In genomic region chr1:24362416-24362815, GRCh38 we compare ENCODE assay signal across 21 cellular contexts. TPM values are rescaled to one million over a fixed set of nuclear protein-coding genes. Genes with fewer than 3 reads are reported as not detected.
DNase-seq lines count a peak whose midpoint lies in the region; ATAC-seq and TF ChIP-seq lines count a peak whose summit lies in the region.
"Had no signal": no experiment of that assay in that cellular context is flagged by ENCODE, and none has a peak within 500 bp of the region (broad histone marks: within the 10 kb centered on the region; RNA-seq: fewer than 3 reads in every experiment).

No MANE protein-coding gene starts in this region.

- TF ChIP-seq CTCF in GM13976 (IDR thresholded peaks at IDR 0.05; ENCODE audit: borderline replicate concordance, control extremely low read depth, extremely low read depth, insufficient read depth, missing control alignments) = no peak
- no peak for TF ChIP-seq CTCF in PC-3 (conservative IDR thresholded peaks at IDR 0.05; ENCODE audit: low read depth, low read length)
- no peak for TF ChIP-seq CTCF in mammary epithelial cell (conservative IDR thresholded peaks at IDR 0.05 in 1 of 2, IDR thresholded peaks at IDR 0.05 in 1 of 2; ENCODE audit: extremely low read depth in 1 of 2, insufficient read depth in 1 of 2, low read depth in 1 of 2, low read length in 2 of 2)
- no peak for TF ChIP-seq CTCF in tibial artery (IDR thresholded peaks at IDR 0.05)

- peak overlapping the region; percentile 46 for H2AK5ac ChIP-seq in mesenchymal stem cell (ENCODE audit: low read length, severe bottlenecking)

- H3K9ac ChIP-seq in PC-3 (ENCODE audit: low read length) = no peak overlapping the region
- peak overlapping the region; percentile 7 for H3K9ac ChIP-seq in mammary epithelial cell (ENCODE audit: insufficient read depth, low read length)
- H3K9ac ChIP-seq in mesenchymal stem cell (ENCODE audit: low read length) = no peak overlapping the region
- H3K9ac ChIP-seq in GM23248 = no peak overlapping the region
- H3K9ac ChIP-seq: SK-N-SH had no signal

- no peaks in the 10 kb centered on the region for H3K79me1 ChIP-seq in mesenchymal stem cell (replicated peaks; ENCODE audit: low read length, poor library complexity, severe bottlenecking)

- H2AFZ ChIP-seq in PC-3 (ENCODE audit: low read length) (no peak overlapping the region), mammary epithelial cell (ENCODE audit: low read depth, low read length) (no peak overlapping the region), mesenchymal stem cell (ENCODE audit: low read depth, low read length) (no peak overlapping the region), GM23248 (no peak overlapping the region)

- CTCF ChIA-PET in PC-3 (lab: Charles Lee) (no interaction called here), mammary epithelial cell (lab: Charles Lee; ENCODE audit: low non-redundant PET) (interaction anchor here (0.8 kb wide), 1 partner anchor 56 kb away, joined by 4 read pairs; no protein-coding TSS in a partner anchor)

- H2BK5ac ChIP-seq in mesenchymal stem cell (ENCODE audit: low read depth, low read length, poor library complexity, severe bottlenecking) = no peak overlapping the region

- ATAC-seq in PC-3 (no peak), HG03378 (IDR thresholded peaks at IDR 0.05; ENCODE audit: unreplicated experiment) (no peak)

- H3F3A ChIP-seq in PC-3 (ENCODE audit: low read length, unreplicated experiment) (peaks cover 4% of the 10 kb centered on the region), GM23248 (ENCODE audit: insufficient read depth) (peaks cover 28% of the 10 kb centered on the region)

- no peak overlapping the region for H3K4ac ChIP-seq in mesenchymal stem cell (ENCODE audit: low read depth in 1 of 2, low read length in 2 of 2)

- 87% methylated on average over 3 of the region's 3 CpGs for WGBS in mammary epithelial cell (ENCODE audit: low coverage, missing lambda C conversion rate)
- 98% methylated on average over 2 of the region's 3 CpGs for WGBS in mesenchymal stem cell
- WGBS in GM23248 (ENCODE audit: low coverage in 1 of 2, low lambda C conversion rate in 2 of 2, missing lambda C conversion rate in 2 of 2), 2 experiments = 89% methylated on average over 3 of the region's 3 CpGs

- no peak overlapping the region for H4K8ac ChIP-seq in mesenchymal stem cell (ENCODE audit: low read length)

- no peak overlapping the region for H3K14ac ChIP-seq in mesenchymal stem cell (ENCODE audit: low read length in 2 of 2)

- H4K20me1 ChIP-seq in PC-3 (ENCODE audit: low read length) = no peaks in the 10 kb centered on the region
- H4K20me1 ChIP-seq in mammary epithelial cell (ENCODE audit: insufficient read depth, low read length) = no peaks in the 10 kb centered on the region
- H4K20me1 ChIP-seq in GM23248 (ENCODE audit: insufficient read depth) = no peaks in the 10 kb centered on the region

- no peak overlapping the region for H3K4me3 ChIP-seq in PC-3 (ENCODE audit: low read length)
- no peak overlapping the region for H3K4me3 ChIP-seq in mammary epithelial cell (replicated peaks in 1 of 3; ENCODE audit: insufficient read depth in 1 of 3, low read depth in 2 of 3, low read length in 3 of 3)
- no peak overlapping the region for H3K4me3 ChIP-seq in mesenchymal stem cell (ENCODE audit: insufficient read depth in 1 of 2, low read depth in 1 of 2, low read length in 2 of 2)
- no peak overlapping the region for H3K4me3 ChIP-seq in GM23248
- H3K4me3 ChIP-seq in tibial artery = no peak overlapping the region
- H3K4me3 ChIP-seq: Peyer's patch had no signal

- dilution Hi-C loops in mammary epithelial cell (cut with HindIII; ENCODE audit: low sequenced_read_pairs) = no loop called here

- H3K36me3 ChIP-seq in PC-3 (ENCODE audit: low read depth, low read length) (no peaks in the 10 kb centered on the region), mammary epithelial cell (ENCODE audit: insufficient read depth, low read length) (no peaks in the 10 kb centered on the region), mesenchymal stem cell (ENCODE audit: control insufficient read depth in 1 of 2, insufficient read depth in 2 of 2, low read depth in 1 of 2, low read length in 2 of 2) (peaks cover 5 to 13% of the 10 kb centered on the region in 2 experiments), GM23248 (ENCODE audit: low read depth) (no peaks in the 10 kb centered on the region), tibial artery (peaks cover 0 to 13% (median 0%) of the 10 kb centered on the region in 3 donors)

- DNase-seq in GM13976 (ENCODE audit: low spot score) (peak; percentile 19), PC-3 (no peak), mammary epithelial cell (no peak), mesenchymal stem cell (no peak), GM23248 (no peak), T1000 (lab: John Stamatoyannopoulos, UW) (no peak), tibial artery (no peak)
- DNase-seq: CD4-positive, alpha-beta memory T cell; COR-L47; DMS53; KG1; NCI-H1048; NCI-H1417; NCI-H1694 treated with DMSO at 0.1 percent for 48 hours; NCI-H2081; NCI-H2227 treated with DMSO at 0.1 percent for 48 hours; NCI-H526 treated with DMSO at 0.1 percent for 48 hours; Peyer's patch; SK-N-SH had no signal

- H3K4me2 ChIP-seq in PC-3 (ENCODE audit: low read length) = no peak overlapping the region
- H3K4me2 ChIP-seq in mammary epithelial cell (ENCODE audit: insufficient read depth, low read depth, low read length) = no peak overlapping the region
- no peak overlapping the region for H3K4me2 ChIP-seq in mesenchymal stem cell (ENCODE audit: low read length, poor library complexity, severe bottlenecking)
- no peak overlapping the region for H3K4me2 ChIP-seq in GM23248 (ENCODE audit: unreplicated experiment)
- H3K4me2 ChIP-seq: SK-N-SH had no signal

- H2BK15ac ChIP-seq in mesenchymal stem cell (ENCODE audit: low read depth, poor library complexity, severe bottlenecking) = no peak overlapping the region

- H3K4me1 ChIP-seq in PC-3 (ENCODE audit: insufficient read depth, low read length) (peaks cover 38% of the 10 kb centered on the region), mammary epithelial cell (ENCODE audit: insufficient read depth, low read length) (peaks cover 38% of the 10 kb centered on the region), mesenchymal stem cell (ENCODE audit: control insufficient read depth, insufficient read depth, low read depth, low read length) (peaks cover 14% of the 10 kb centered on the region), GM23248 (ENCODE audit: insufficient read depth) (peaks cover 27% of the 10 kb centered on the region), tibial artery (no peaks in the 10 kb centered on the region)

- peak overlapping the region; percentile 35 for H3K27ac ChIP-seq in PC-3 (ENCODE audit: low read length)
- peak overlapping the region; percentile 55 for H3K27ac ChIP-seq in mammary epithelial cell (ENCODE audit: insufficient read depth, low read depth, low read length)
- H3K27ac ChIP-seq in mesenchymal stem cell (ENCODE audit: low read length, poor library complexity, severe bottlenecking) = no peak overlapping the region
- H3K27ac ChIP-seq in GM23248 = no peak overlapping the region
- no peak overlapping the region for H3K27ac ChIP-seq in tibial artery
- H3K27ac ChIP-seq: Peyer's patch had no signal

- no peaks in the 10 kb centered on the region for H3K9me3 ChIP-seq in PC-3 (ENCODE audit: low read length)
- no peaks in the 10 kb centered on the region for H3K9me3 ChIP-seq in mammary epithelial cell (replicated peaks; ENCODE audit: insufficient read depth, low read length)
- H3K9me3 ChIP-seq in mesenchymal stem cell (ENCODE audit: control insufficient read depth, low read length) = no peaks in the 10 kb centered on the region
- no peaks in the 10 kb centered on the region for H3K9me3 ChIP-seq in GM23248 (ENCODE audit: low read depth)
- H3K9me3 ChIP-seq in tibial artery = no peaks in the 10 kb centered on the region
- H3K9me3 ChIP-seq: Peyer's patch, SK-N-SH had no signal

- POLR2A ChIA-PET in PC-3 (lab: Charles Lee; ENCODE audit: unreplicated experiment) = no interaction called here

- H3K79me2 ChIP-seq in PC-3 (ENCODE audit: low read length) = no peaks in the 10 kb centered on the region
- H3K79me2 ChIP-seq in mammary epithelial cell (ENCODE audit: insufficient read depth, low read length) = no peaks in the 10 kb centered on the region
- H3K79me2 ChIP-seq in GM23248 (ENCODE audit: insufficient read depth) = no peaks in the 10 kb centered on the region

- intact Hi-C loops in PC-3 (cut with micrococcal nuclease) = no loop called here
- intact Hi-C loops in mammary epithelial cell (cut with micrococcal nuclease) = no loop called here
- intact Hi-C loops in tibial artery (cut with DNase I; ENCODE audit: low total_unique reads) = no loop called here

- H3K9me2 ChIP-seq in PC-3 (replicated peaks; ENCODE audit: low read length) = no peaks in the 10 kb centered on the region
- H3K9me2 ChIP-seq in GM23248 (ENCODE audit: insufficient read depth) = no peaks in the 10 kb centered on the region
- H3K9me2 ChIP-seq: SK-N-SH had no signal

- no peak overlapping the region for H3K23ac ChIP-seq in mesenchymal stem cell (ENCODE audit: low read length in 2 of 2)

- no peak overlapping the region for H2BK12ac ChIP-seq in mesenchymal stem cell (ENCODE audit: low read length in 2 of 2)

- BruUV-seq in PC-3 (replicated peaks; lab: Mats Ljungman, UMichigan) = no TSS peak
- no TSS peak for BruUV-seq in mammary epithelial cell (replicated peaks; lab: Mats Ljungman, UMichigan)

- in situ Hi-C loops in GM13976 (cut with MboI; ENCODE audit: low sequenced_read_pairs, unreplicated experiment) = no loop called here
- in situ Hi-C loops in mammary epithelial cell (cut with MboI; ENCODE audit: low sequenced_read_pairs in 2 of 2) = no loop called here
- in situ Hi-C loops in GM23248 (cut with MboI) = no loop called here

- H3K27me3 ChIP-seq in PC-3 (ENCODE audit: low read length) (no peaks in the 10 kb centered on the region), mammary epithelial cell (ENCODE audit: insufficient read depth, low read length) (no peaks in the 10 kb centered on the region), mesenchymal stem cell (ENCODE audit: control insufficient read depth in 1 of 2, insufficient read depth in 1 of 2, low read length in 2 of 2) (peaks cover 0 to 7% of the 10 kb centered on the region in 2 experiments), GM23248 (replicated peaks; ENCODE audit: insufficient read depth) (no peaks in the 10 kb centered on the region), tibial artery (no peaks in the 10 kb centered on the region)
- H3K27me3 ChIP-seq: Peyer's patch had no signal

- H2BK120ac ChIP-seq in mesenchymal stem cell (ENCODE audit: low read depth, low read length) = no peak overlapping the region

- H4K91ac ChIP-seq in mesenchymal stem cell (ENCODE audit: low read length) = no peak overlapping the region

- H3K18ac ChIP-seq in mesenchymal stem cell (ENCODE audit: low read depth in 1 of 2, low read length in 2 of 2) = no peak overlapping the region

RNA-seq across cellular contexts. Expression of gene GRHL3, which starts 43.3 kb away (rescaled TPM):
- 3.5 and 7.8 TPM in 2 replicates for total RNA-seq in PC-3 (2014; rRNA removed)
- 10 to 100 TPM in 1 of 2 donors, 1 to 10 TPM in 1; 1.3 to 15.3 TPM for total RNA-seq in mammary epithelial cell
- 3.5 TPM for polyA plus RNA-seq in mammary epithelial cell
- polyA minus RNA-seq in mammary epithelial cell = 1.1 TPM
- polyA plus RNA-seq in mesenchymal stem cell (2013, experiment 1 of 2) = 0.19 TPM
- 0.21 TPM for polyA plus RNA-seq in mesenchymal stem cell (2013, experiment 2 of 2)
- total RNA-seq in GM23248 (2014; rRNA removed; shearing (Covaris generic)) = not detected in 2 replicates
- not detected in 2 replicates for polyA plus RNA-seq in GM23248 (2016; fragmentation: Nextera tagmentation; extraction: Ambion mirVana)
- total RNA-seq: CD4-positive, alpha-beta memory T cell; Daoy had no signal
- polyA plus RNA-seq: CD4-positive, alpha-beta memory T cell had no signal

RNA-seq across cellular contexts. Expression of gene STPG1, which starts 51.2 kb away (rescaled TPM):
- total RNA-seq in PC-3 (2014; rRNA removed) = 12.8 and 14.9 TPM in 2 replicates
- total RNA-seq in mammary epithelial cell = 10 to 100 TPM; 13.0 to 20.5 TPM
- 11.4 TPM for polyA plus RNA-seq in mammary epithelial cell
- polyA minus RNA-seq in mammary epithelial cell = 27.1 TPM
- 9.8 TPM for polyA plus RNA-seq in mesenchymal stem cell (2013, experiment 1 of 2)
- polyA plus RNA-seq in mesenchymal stem cell (2013, experiment 2 of 2) = 8.9 TPM
- 2.4 and 7.9 TPM in 2 replicates for total RNA-seq in GM23248 (2014; rRNA removed; shearing (Covaris generic))
- 9.2 and 12.8 TPM in 2 replicates for polyA plus RNA-seq in GM23248 (2016; fragmentation: Nextera tagmentation; extraction: Ambion mirVana)

RNA-seq across cellular contexts. Expression of gene NIPAL3, which starts 53.2 kb away (rescaled TPM):
- 35.2 and 43.7 TPM in 2 replicates for total RNA-seq in PC-3 (2014; rRNA removed)
- total RNA-seq in mammary epithelial cell = 100 to 1,000 TPM in 1 of 2 donors, 10 to 100 TPM in 1; 48.9 to 116 TPM
- polyA plus RNA-seq in mammary epithelial cell = 51.3 TPM
- 50.4 TPM for polyA minus RNA-seq in mammary epithelial cell
- polyA plus RNA-seq in mesenchymal stem cell (2013, experiment 1 of 2) = 21.6 TPM
- 21.8 TPM for polyA plus RNA-seq in mesenchymal stem cell (2013, experiment 2 of 2)
- total RNA-seq in GM23248 (2014; rRNA removed; shearing (Covaris generic)) = 71.5 and 78.4 TPM in 2 replicates
- polyA plus RNA-seq in GM23248 (2016; fragmentation: Nextera tagmentation; extraction: Ambion mirVana) = 55.9 and 59.5 TPM in 2 replicates

Comparison
In these comparisons a context has a peak if more than half of its experiments do, and no peak if none do; other contexts are left out.
1. H3K27ac ChIP-seq: peak in PC-3 (single experiment) and mammary epithelial cell (single experiment); none in mesenchymal stem cell (single experiment), GM23248 (single experiment) and tibial artery (0 of 2).